ENCODE assay signal across 8 cellular contexts in genomic region chr17:80544655-80545498, GRCh38. TPM values are rescaled to one million over a fixed set of nuclear protein-coding genes. Genes with fewer than 3 reads are reported as not detected.
A peak's percentile ranks its signal among the peaks of the same experiment; 100 is the strongest.
DNase-seq lines count a peak whose midpoint lies in the region; ATAC-seq and TF ChIP-seq lines count a peak whose summit lies in the region.

Gene RPTOR (plus strand): TSS chr17:80544838. CDS start chr17:80545630, 792 bp downstream.

- peak within 1 kb of the TSS; percentile 90 for H3K4me3 ChIP-seq in NB4 (ENCODE audit: low read depth, low read length)

- TF ChIP-seq POLR2A in NB4 (IDR thresholded peaks at IDR 0.05; ENCODE audit: extremely low read depth, insufficient read length) = peak; percentile 82

- ATAC-seq in GM21717 (IDR thresholded peaks at IDR 0.05; ENCODE audit: unreplicated experiment) = peak; percentile 73
- ATAC-seq in SK-N-SH treated with all-trans-retinoic acid at 6 μM for 48 hours = peak; percentile 98

- DNase-seq in COLO668 (lab: John Stamatoyannopoulos, UW; ENCODE audit: unreplicated experiment) = peak; percentile 85
- peak; percentile 93 for DNase-seq in NB4 (ENCODE audit: low read depth)
- peak; percentile 93 for DNase-seq in activated naive CD4-positive, alpha-beta T cell treated with anti-CD3 and anti-CD28 coated beads, Interleukin-2, amount 50 U/mL, for 16 hours
- DNase-seq in globus pallidus (ENCODE audit: low spot score) = peak; percentile 91
- DNase-seq in non-pigmented ciliary epithelial cell (ENCODE audit: low read depth) = peak; percentile 62

- TF ChIP-seq CTCF in NB4 (IDR thresholded peaks at IDR 0.05; ENCODE audit: low read depth, low read length) (no peak), subcutaneous adipose tissue (IDR thresholded peaks at IDR 0.05; ENCODE audit: low read depth) (no peak)

TF ChIP-seq in SK-N-SH treated with all-trans-retinoic acid at 6 μM for 48 hours, 23 proteins besides CTCF, POLR2A, EP300 and RAD21:
- TF ChIP-seq PPARA (CRISPR knock-in tag; IDR thresholded peaks at IDR 0.05; ENCODE audit: borderline replicate concordance) (no peak), RARB (CRISPR knock-in tag; IDR thresholded peaks at IDR 0.05) (no peak), TSHZ2 (CRISPR knock-in tag; IDR thresholded peaks at IDR 0.05) (peak; percentile 41; the same call in 1 of the 2 replicates), CSDC2 (CRISPR knock-in tag; IDR thresholded peaks at IDR 0.05) (0 out of 2 replicates have a peak, but pooled peaks have one; percentile 28)
TF ChIP-seq in SK-N-SH treated with all-trans-retinoic acid at 6 μM for 48 hours: peak in this region for 2.

RNA-seq across cellular contexts. Expression of gene RPTOR, which starts in this region (rescaled TPM):
- total RNA-seq in subcutaneous adipose tissue = 10 to 100 TPM; 18.7 to 35.4 (median 21.0) TPM

Comparison
In these comparisons a context has a peak if more than half of its experiments do, and no peak if none do; other contexts are left out.
1. Peak in every context shown above with its lines: DNase-seq, ATAC-seq and H3K4me3 ChIP-seq.